Comparison of ENCODE assay signal across 23 cellular contexts in genomic region chr17:37200497-37200896, GRCh38.
DNase-seq lines count a peak whose midpoint lies in the region; ATAC-seq lines count a peak whose summit lies in the region.
"Had no signal": no experiment of that assay in that cellular context is flagged by ENCODE, and none has a peak within 500 bp of the region (broad histone marks: within the 10 kb centered on the region; RNA-seq: fewer than 3 reads in every experiment).

No MANE protein-coding gene starts in this region.

- ATAC-seq in left lobe of liver: peak; percentile 52
- ATAC-seq: A549; CD8-positive, alpha-beta T cell had no signal

- DNase-seq in left lobe of liver (ENCODE audit: low spot score): no peak
- DNase-seq in NCI-H2196 (lab: John Stamatoyannopoulos, UW; ENCODE audit: unreplicated experiment): no peak
- DNase-seq: 8988T; ACHN; AML-193; BE2C; C1 segment of cervical spinal cord; Caco-2; Calu3; CD4-positive, alpha-beta memory T cell; CD4-positive, alpha-beta T cell; CD4-positive, CD25-positive, alpha-beta regulatory T cell; CD8-positive, alpha-beta memory T cell; CD8-positive, alpha-beta T cell; COR-L47; DMS 273 treated with DMSO at 0.1 percent for 48 hours; DMS153; DMS53; DMS79; DMS79 treated with DMSO at 0.1 percent for 48 hours; DND-41; EL had no signal
